Comparison of ENCODE assay signal across 14 cellular contexts in genomic region chr1:165637427-165637826, GRCh38. TPM values are rescaled to one million over a fixed set of nuclear protein-coding genes. Genes with fewer than 3 reads are reported as not detected.
DNase-seq lines count a peak whose midpoint lies in the region; ATAC-seq, FAIRE-seq and TF ChIP-seq lines count a peak whose summit lies in the region.
"Had no signal": no experiment of that assay in that cellular context is flagged by ENCODE, and none has a peak within 500 bp of the region (broad histone marks: within the 10 kb centered on the region; RNA-seq: fewer than 3 reads in every experiment).

No MANE protein-coding gene starts in this region.

- H3K4me1 Mint-ChIP-seq in astrocyte (ENCODE audit: low read depth, unreplicated experiment) = peaks cover 44% of the 10 kb centered on the region

- H3K9me3 ChIP-seq in astrocyte (ENCODE audit: insufficient read depth, low read depth, low read length) (no peaks in the 10 kb centered on the region), mucosa of stomach (ENCODE audit: control insufficient read depth, low read length) (no peaks in the 10 kb centered on the region)
- H3K9me3 ChIP-seq: BLaER1 had no signal

- no peak overlapping the region for H3K4me3 ChIP-seq in astrocyte (ENCODE audit: insufficient read depth, low read depth, low read length)
- no peak overlapping the region for H3K4me3 ChIP-seq in foreskin fibroblast (ENCODE audit: low read depth in 1 of 2, low read length in 2 of 2)
- H3K4me3 ChIP-seq in mucosa of stomach (ENCODE audit: low read length) = no peak overlapping the region
- H3K4me3 ChIP-seq: BLaER1 had no signal

- H2AFZ ChIP-seq in astrocyte (ENCODE audit: low read depth, low read length) = no peak overlapping the region

- TF ChIP-seq CTCF in astrocyte (IDR thresholded peaks at IDR 0.05; ENCODE audit: insufficient read depth, low read depth, low read length) (no peak), foreskin fibroblast (IDR thresholded peaks at IDR 0.05; ENCODE audit: low read depth, low read length) (no peak)

- no peak for ATAC-seq in HG03571 (IDR thresholded peaks at IDR 0.05; ENCODE audit: unreplicated experiment)

- H3K9ac ChIP-seq in astrocyte (ENCODE audit: low read length) = no peak overlapping the region
- peak overlapping the region; percentile 33 for H3K9ac ChIP-seq in mucosa of stomach (ENCODE audit: low read length)
- H3K9ac ChIP-seq: BLaER1 had no signal

- H3K4me3 Mint-ChIP-seq in astrocyte (ENCODE audit: unreplicated experiment) = no peak overlapping the region

- H3K27ac ChIP-seq in astrocyte (ENCODE audit: low read depth, low read length) = no peak overlapping the region
- H3K27ac ChIP-seq: BLaER1 had no signal

- DNase-seq in AG08396 (ENCODE audit: low spot score) (peak; percentile 32), astrocyte (ENCODE audit: low read depth) (peak; percentile 82), foreskin fibroblast (peak; percentile 34 to 62), T1000 (lab: John Stamatoyannopoulos, UW) (no peak)
- DNase-seq in effector CD4-positive, alpha-beta T cell = no peak
- DNase-seq in activated CD4-positive, alpha-beta T cell treated with anti-CD3 and anti-CD28 coated beads, Interleukin-2, amount 50 U/mL, for 4 hours = no peak
- DNase-seq: anterior cingulate cortex; head of caudate nucleus; NCI-H1436 treated with DMSO at 0.1 percent for 48 hours; stimulated activated CD4-positive, alpha-beta T cell treated with anti-CD3 and anti-CD28 coated beads, Interleukin-2, amount 100 ng/mL, for 48 hours had no signal

- FAIRE-seq in astrocyte (lab: Jason Lieb, UNC) = no peak

- peaks cover 21% of the 10 kb centered on the region for H3K4me1 ChIP-seq in astrocyte (ENCODE audit: insufficient read depth, low read length)
- H3K4me1 ChIP-seq in mucosa of stomach (ENCODE audit: control insufficient read depth, insufficient read depth, low read length) = peaks cover 55% of the 10 kb centered on the region

- H3K27ac Mint-ChIP-seq in astrocyte (ENCODE audit: unreplicated experiment) = no peak overlapping the region

- no peak overlapping the region for H3K4me2 ChIP-seq in astrocyte (ENCODE audit: low read length)
- H3K4me2 ChIP-seq: BLaER1 had no signal

- peaks cover 7% of the 10 kb centered on the region for H3K36me3 Mint-ChIP-seq in astrocyte (ENCODE audit: low read depth, unreplicated experiment)

- no peaks in the 10 kb centered on the region for H3K27me3 ChIP-seq in astrocyte (ENCODE audit: insufficient read depth, low read length)
- no peaks in the 10 kb centered on the region for H3K27me3 ChIP-seq in mucosa of stomach (ENCODE audit: control insufficient read depth, insufficient read depth, low read length)
- H3K27me3 ChIP-seq: BLaER1 had no signal

- H3K36me3 ChIP-seq in astrocyte (ENCODE audit: insufficient read depth, low read length) (peaks cover 8% of the 10 kb centered on the region), mucosa of stomach (ENCODE audit: control insufficient read depth, insufficient read depth, low read length) (peaks cover 4% of the 10 kb centered on the region)

- H3K9me3 Mint-ChIP-seq in astrocyte (ENCODE audit: unreplicated experiment) = no peaks in the 10 kb centered on the region
- H3K9me3 Mint-ChIP-seq: neural crest cell had no signal

- peaks cover 85% of the 10 kb centered on the region for H4K20me1 ChIP-seq in astrocyte (ENCODE audit: insufficient read depth, low read length)

- H3K27me3 Mint-ChIP-seq in astrocyte (ENCODE audit: low read depth, unreplicated experiment) = no peaks in the 10 kb centered on the region

- peaks cover 88% of the 10 kb centered on the region for H3K79me2 ChIP-seq in astrocyte (ENCODE audit: insufficient read depth, low read length)

RNA-seq across cellular contexts. Expression of gene MGST3, which starts 6.4 kb away (rescaled TPM):
- 192 and 210 TPM in 2 replicates for total RNA-seq in astrocyte

Comparison
In these comparisons a context has a peak if more than half of its experiments do, and no peak if none do; other contexts are left out.
1. DNase-seq: peak in AG08396 (single experiment), astrocyte (single experiment) and foreskin fibroblast (2 of 2); none in effector CD4-positive, alpha-beta T cell (single experiment), T1000 (single experiment) and activated CD4-positive, alpha-beta T cell treated with anti-CD3 and anti-CD28 coated beads, Interleukin-2, amount 50 U/mL, for 4 hours (0 of 2).